In genomic region chr9:124355032-124355940, GRCh38 we compare ENCODE assay signal across 1 cellular context.
TF ChIP-seq lines count a peak whose summit lies in the region.

No MANE protein-coding gene starts in this region.

TF ChIP-seq in GM12891, 5 proteins besides CTCF, POLR2A, EP300 and RAD21:
- TF ChIP-seq PAX5 (IDR thresholded peaks at IDR 0.05; ENCODE audit: insufficient read depth, low read length, severe bottlenecking) (no peak), POU2F2 (IDR thresholded peaks at IDR 0.05; ENCODE audit: low read depth, low read length) (0 out of 2 replicates have a peak, but pooled peaks have one; percentile 15), SPI1 (IDR thresholded peaks at IDR 0.05; ENCODE audit: low read depth, low read length) (no peak), POLR2AphosphoS5 (IDR thresholded peaks at IDR 0.05; ENCODE audit: low read depth, low read length) (peak; percentile 6), TAF1 (IDR thresholded peaks at IDR 0.05; ENCODE audit: low read depth, low read length) (no peak)
